1 cellular context compared by ENCODE assay signal in the genomic region with DNA sequence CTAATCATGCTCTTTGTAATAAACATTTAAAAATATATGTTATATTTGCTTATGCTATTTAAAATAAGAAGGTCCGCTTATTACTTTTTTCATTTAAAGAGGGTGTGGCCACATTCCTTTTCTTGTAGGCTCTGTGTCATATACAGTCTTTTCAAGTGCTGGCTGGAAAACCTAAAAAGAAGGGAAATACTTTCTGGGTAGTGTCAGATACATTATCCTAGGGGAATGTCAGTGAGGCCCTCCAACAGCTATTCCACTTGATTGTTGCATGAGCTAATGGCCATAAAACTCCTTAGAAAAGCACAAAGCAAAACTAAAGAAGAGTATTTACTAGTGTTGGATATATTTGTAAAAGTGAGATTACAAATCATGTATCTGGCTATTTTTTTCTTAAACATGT.
TF ChIP-seq lines count a peak whose summit lies in the region.

No MANE protein-coding gene starts in this region.

TF ChIP-seq in IMR-90, 13 proteins besides CTCF, POLR2A, EP300 and RAD21:
- TF ChIP-seq, protein P1, sequence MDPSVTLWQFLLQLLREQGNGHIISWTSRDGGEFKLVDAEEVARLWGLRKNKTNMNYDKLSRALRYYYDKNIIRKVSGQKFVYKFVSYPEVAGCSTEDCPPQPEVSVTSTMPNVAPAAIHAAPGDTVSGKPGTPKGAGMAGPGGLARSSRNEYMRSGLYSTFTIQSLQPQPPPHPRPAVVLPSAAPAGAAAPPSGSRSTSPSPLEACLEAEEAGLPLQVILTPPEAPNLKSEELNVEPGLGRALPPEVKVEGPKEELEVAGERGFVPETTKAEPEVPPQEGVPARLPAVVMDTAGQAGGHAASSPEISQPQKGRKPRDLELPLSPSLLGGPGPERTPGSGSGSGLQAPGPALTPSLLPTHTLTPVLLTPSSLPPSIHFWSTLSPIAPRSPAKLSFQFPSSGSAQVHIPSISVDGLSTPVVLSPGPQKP (IDR thresholded peaks at IDR 0.05; ENCODE audit: borderline replicate concordance, low read depth, low read length) = no peak
- no peak for TF ChIP-seq FOS (IDR thresholded peaks at IDR 0.05; ENCODE audit: low read depth, low read length)
- TF ChIP-seq MXI1 (IDR thresholded peaks at IDR 0.05; ENCODE audit: borderline replicate concordance, low read depth, low read length) = no peak
- no peak for TF ChIP-seq BHLHE40 (IDR thresholded peaks at IDR 0.05; ENCODE audit: low read depth, low read length)
- TF ChIP-seq, protein P2, sequence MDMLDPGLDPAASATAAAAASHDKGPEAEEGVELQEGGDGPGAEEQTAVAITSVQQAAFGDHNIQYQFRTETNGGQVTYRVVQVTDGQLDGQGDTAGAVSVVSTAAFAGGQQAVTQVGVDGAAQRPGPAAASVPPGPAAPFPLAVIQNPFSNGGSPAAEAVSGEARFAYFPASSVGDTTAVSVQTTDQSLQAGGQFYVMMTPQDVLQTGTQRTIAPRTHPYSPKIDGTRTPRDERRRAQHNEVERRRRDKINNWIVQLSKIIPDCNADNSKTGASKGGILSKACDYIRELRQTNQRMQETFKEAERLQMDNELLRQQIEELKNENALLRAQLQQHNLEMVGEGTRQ (IDR thresholded peaks at IDR 0.05; ENCODE audit: low read depth, low read length) = no peak
- TF ChIP-seq NFE2L2 (IDR thresholded peaks at IDR 0.05; ENCODE audit: low read depth, low read length) = no peak
- no peak for TF ChIP-seq MAFK (IDR thresholded peaks at IDR 0.05; ENCODE audit: low read depth, low read length)
